18 cellular contexts compared by ENCODE assay signal in the genomic region with DNA sequence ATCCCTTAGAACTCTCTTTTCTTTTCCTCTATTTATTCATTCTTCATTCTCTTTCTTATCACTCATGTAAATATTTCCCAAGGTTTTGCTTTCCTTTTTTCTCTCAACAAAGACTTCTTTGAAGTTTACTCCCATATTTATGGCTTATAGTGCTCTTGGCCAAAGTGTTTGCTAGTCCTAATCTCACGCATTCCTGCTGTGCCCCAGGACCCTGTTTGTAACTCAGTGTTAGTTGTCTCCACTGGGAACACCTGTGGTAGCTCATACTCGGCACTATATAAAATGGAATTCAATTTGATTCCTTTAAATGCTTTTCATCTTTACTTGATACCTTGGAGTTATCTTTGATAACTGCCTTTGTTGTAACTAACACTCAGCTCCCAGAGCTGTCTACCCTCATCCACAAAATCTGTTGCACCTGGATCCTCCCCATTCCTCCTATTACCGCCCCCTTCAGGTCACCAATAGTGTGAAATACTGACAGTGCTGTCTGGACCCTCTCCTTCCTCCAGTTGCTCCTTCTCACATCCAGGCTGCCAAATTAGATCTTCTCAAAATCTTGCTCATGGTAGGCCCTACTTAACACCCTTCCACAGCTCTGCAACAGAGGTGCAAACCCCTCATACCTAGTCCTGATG.
DNase-seq lines count a peak whose midpoint lies in the region; ATAC-seq and TF ChIP-seq lines count a peak whose summit lies in the region.
"Had no signal": no experiment of that assay in that cellular context is flagged by ENCODE, and none has a peak within 500 bp of the region (broad histone marks: within the 10 kb centered on the region; RNA-seq: fewer than 3 reads in every experiment).

No MANE protein-coding gene starts in this region.

- no peak overlapping the region for H3K27ac ChIP-seq in MM.1S (ENCODE audit: low read length)
- H3K27ac ChIP-seq in endodermal cell (ENCODE audit: low read depth, low read length): no peak overlapping the region
- H3K27ac ChIP-seq: A549, breast epithelium had no signal

- ATAC-seq in stimulated activated memory B cell treated with anti-CD40 and anti-IgM and Interleukin-4, amounts not matched to agents 10 μg/mL and 1 μg/mL and 100 μg/mL, for 72 hours: no peak
- ATAC-seq in HG02938 (IDR thresholded peaks at IDR 0.05; ENCODE audit: unreplicated experiment): no peak

- no peaks in the 10 kb centered on the region for H3K79me2 ChIP-seq in MM.1S (ENCODE audit: low read length)

- TF ChIP-seq CTCF in MM.1S (IDR thresholded peaks at IDR 0.05; ENCODE audit: low read length) (peak; percentile 26), endodermal cell (conservative IDR thresholded peaks at IDR 0.05) (peak; percentile 80)

- H3K4me1 ChIP-seq in MM.1S (ENCODE audit: low read length): no peaks in the 10 kb centered on the region
- H3K4me1 ChIP-seq in endodermal cell (ENCODE audit: control insufficient read depth, insufficient read depth, low read length): no peaks in the 10 kb centered on the region

- no peak overlapping the region for H3K4me2 ChIP-seq in MM.1S (ENCODE audit: low read depth, low read length)
- H3K4me2 ChIP-seq: A549 had no signal

- H2AFZ ChIP-seq in MM.1S (ENCODE audit: low read length): no peak overlapping the region

- no peaks in the 10 kb centered on the region for H3K9me3 Mint-ChIP-seq in endodermal cell
- no peaks in the 10 kb centered on the region for H3K9me3 Mint-ChIP-seq in stimulated activated memory B cell treated with anti-CD40 and anti-IgM and Interleukin-4, amounts not matched to agents 10 μg/mL and 1 μg/mL and 100 μg/mL, for 72 hours
- H3K9me3 Mint-ChIP-seq: T-helper 2 cell treated with Interferon-gamma antibody and Interleukin-4, amounts not matched to agents 5 μg/mL and 100 μg/mL, for 36 hours had no signal

- no peaks in the 10 kb centered on the region for H3K9me2 ChIP-seq in MM.1S (replicated peaks; ENCODE audit: insufficient read depth, low read length)

- H3K27me3 ChIP-seq in MM.1S (replicated peaks; ENCODE audit: insufficient read depth, low read length): no peaks in the 10 kb centered on the region
- H3K27me3 ChIP-seq in endodermal cell (ENCODE audit: control insufficient read depth, insufficient read depth, low read length, poor library complexity, severe bottlenecking): no peaks in the 10 kb centered on the region
- H3K27me3 ChIP-seq: breast epithelium had no signal

- H3K27ac Mint-ChIP-seq in endodermal cell: no peak overlapping the region
- H3K27ac Mint-ChIP-seq in stimulated activated memory B cell treated with anti-CD40 and anti-IgM and Interleukin-4, amounts not matched to agents 10 μg/mL and 1 μg/mL and 100 μg/mL, for 72 hours: peak overlapping the region; percentile 26
- H3K27ac Mint-ChIP-seq: T-helper 2 cell treated with Interferon-gamma antibody and Interleukin-4, amounts not matched to agents 5 μg/mL and 100 μg/mL, for 36 hours had no signal

- peaks cover 15% of the 10 kb centered on the region for H3K4me1 Mint-ChIP-seq in endodermal cell
- no peaks in the 10 kb centered on the region for H3K4me1 Mint-ChIP-seq in stimulated activated memory B cell treated with anti-CD40 and anti-IgM and Interleukin-4, amounts not matched to agents 10 μg/mL and 1 μg/mL and 100 μg/mL, for 72 hours

- H3F3A ChIP-seq in MM.1S (ENCODE audit: insufficient read depth, low read length): no peaks in the 10 kb centered on the region

- H3K36me3 ChIP-seq in MM.1S (replicated peaks; ENCODE audit: insufficient read depth, low read length) (no peaks in the 10 kb centered on the region), endodermal cell (ENCODE audit: control insufficient read depth, insufficient read depth, low read length) (no peaks in the 10 kb centered on the region)
- H3K36me3 ChIP-seq: breast epithelium, HAP-1 had no signal

- DNase-seq in NCI-H82 (lab: John Stamatoyannopoulos, UW): peak; percentile 49
- no peak for DNase-seq in NCI-H82 treated with DMSO at 0.1 percent for 48 hours (lab: John Stamatoyannopoulos, UW; ENCODE audit: unreplicated experiment)
- DNase-seq in MM.1S: no peak
- DNase-seq in endodermal cell: peak; percentile 68
- no peak for DNase-seq in SKM-1 (lab: John Stamatoyannopoulos, UW; ENCODE audit: unreplicated experiment)
- no peak for DNase-seq in NCI-H1417 treated with DMSO at 0.1 percent for 48 hours (lab: John Stamatoyannopoulos, UW)
- DNase-seq: activated CD4-positive, alpha-beta T cell treated with anti-CD3 and anti-CD28 coated beads, Interleukin-2, amount 50 U/mL, for 4 hours; activated gamma-delta T cell; DMS153; NCI-H1105; NCI-H2227 treated with DMSO at 0.1 percent for 48 hours; stimulated activated CD8-positive, alpha-beta memory T cell treated with anti-CD3 and anti-CD28 coated beads, Interleukin-4, amount 100 ng/mL, for 48 hours had no signal

- H3K27me3 Mint-ChIP-seq in endodermal cell (ENCODE audit: insufficient read depth): no peaks in the 10 kb centered on the region
- no peaks in the 10 kb centered on the region for H3K27me3 Mint-ChIP-seq in stimulated activated memory B cell treated with anti-CD40 and anti-IgM and Interleukin-4, amounts not matched to agents 10 μg/mL and 1 μg/mL and 100 μg/mL, for 72 hours

- H3K36me3 Mint-ChIP-seq in endodermal cell (ENCODE audit: low read depth): no peaks in the 10 kb centered on the region
- H3K36me3 Mint-ChIP-seq in stimulated activated memory B cell treated with anti-CD40 and anti-IgM and Interleukin-4, amounts not matched to agents 10 μg/mL and 1 μg/mL and 100 μg/mL, for 72 hours: peaks cover 31% of the 10 kb centered on the region

- H3K4me3 ChIP-seq in MM.1S (ENCODE audit: low read length) (no peak overlapping the region), endodermal cell (ENCODE audit: low read length) (no peak overlapping the region)
- H3K4me3 ChIP-seq: A549, breast epithelium, HAP-1 had no signal

- WGBS in endodermal cell (ENCODE audit: insufficient coverage in 1 of 2, insufficient read length in 1 of 2), 2 experiments: 21 to 43% methylated on average over 2 to 3 of the region's 3 CpGs

- no peak overlapping the region for H3K9ac ChIP-seq in MM.1S (ENCODE audit: low read length)
- H3K9ac ChIP-seq in endodermal cell (ENCODE audit: extremely low read depth, low read length, poor library complexity, severe bottlenecking): no peak overlapping the region

- H4K20me1 ChIP-seq in MM.1S (ENCODE audit: insufficient read depth, low read length): no peaks in the 10 kb centered on the region

- H3K9me3 ChIP-seq in MM.1S (replicated peaks; ENCODE audit: insufficient read depth, low read length): no peaks in the 10 kb centered on the region
- no peaks in the 10 kb centered on the region for H3K9me3 ChIP-seq in endodermal cell (ENCODE audit: control insufficient read depth, low read length)
- H3K9me3 ChIP-seq: A549, breast epithelium, HAP-1 had no signal

- no peak overlapping the region for H3K4me3 Mint-ChIP-seq in endodermal cell
- no peak overlapping the region for H3K4me3 Mint-ChIP-seq in stimulated activated memory B cell treated with anti-CD40 and anti-IgM and Interleukin-4, amounts not matched to agents 10 μg/mL and 1 μg/mL and 100 μg/mL, for 72 hours
- H3K4me3 Mint-ChIP-seq: T-helper 2 cell treated with Interferon-gamma antibody and Interleukin-4, amounts not matched to agents 5 μg/mL and 100 μg/mL, for 36 hours had no signal

Comparison
In these comparisons a context has a peak if more than half of its experiments do, and no peak if none do; other contexts are left out.
1. DNase-seq: peak in NCI-H82 (single experiment) and endodermal cell (single experiment); none in NCI-H82 treated with DMSO at 0.1 percent for 48 hours (single experiment), MM.1S (single experiment), SKM-1 (single experiment) and NCI-H1417 treated with DMSO at 0.1 percent for 48 hours (single experiment).